Comparison of ENCODE assay signal across 26 cellular contexts in genomic region chr11:15472405-15472799, GRCh38.
DNase-seq lines count a peak whose midpoint lies in the region; ATAC-seq and TF ChIP-seq lines count a peak whose summit lies in the region.
"Had no signal": no experiment of that assay in that cellular context is flagged by ENCODE, and none has a peak within 500 bp of the region (broad histone marks: within the 10 kb centered on the region; RNA-seq: fewer than 3 reads in every experiment).

No MANE protein-coding gene starts in this region.

- POLR2A ChIA-PET in HEK293 (lab: Yijun Ruan, JAX): interaction anchor here (0.6 kb wide), 2 partner anchors 30 to 435 kb away, joined by 3 to 4 read pairs; no protein-coding TSS in a partner anchor

- H3K27ac ChIP-seq in HEK293 (ENCODE audit: extremely low read depth, low read depth, low read length): no peak overlapping the region
- H3K27ac ChIP-seq: gastrocnemius medialis, KMS-11, lower lobe of right lung, PC-9, skin epidermis had no signal

- H3K4me3 ChIP-seq in HEK293 (ENCODE audit: low read depth, low read length) (no peak overlapping the region), epithelial cell of proximal tubule (ENCODE audit: low read depth, low read length) (no peak overlapping the region)
- H3K4me3 ChIP-seq: gastrocnemius medialis, lower lobe of right lung, mucosa of descending colon, PC-9, skin epidermis had no signal

- TF ChIP-seq CTCF in HEK293 (tag by site-specific recombination; IDR thresholded peaks at IDR 0.05) (no peak), epithelial cell of proximal tubule (conservative IDR thresholded peaks at IDR 0.05; ENCODE audit: low read depth, low read length) (no peak)

- no peaks in the 10 kb centered on the region for H3K9me3 ChIP-seq in HEK293 (ENCODE audit: control insufficient read depth, insufficient read depth, low read depth, low read length)
- H3K9me3 ChIP-seq: gastrocnemius medialis, lower lobe of right lung, mucosa of descending colon had no signal

- CTCF ChIA-PET in HEK293 (lab: Yijun Ruan, JAX): no interaction called here

- H3K4me1 ChIP-seq in HEK293 (ENCODE audit: control insufficient read depth, insufficient read depth, low read length): no peaks in the 10 kb centered on the region
- H3K4me1 ChIP-seq: gastrocnemius medialis, lower lobe of right lung had no signal

- DNase-seq in COLO668 (lab: John Stamatoyannopoulos, UW; ENCODE audit: unreplicated experiment): peak; percentile 55
- DNase-seq in epithelial cell of proximal tubule (ENCODE audit: low read depth): peak; percentile 35
- DNase-seq in kidney tubule cell (ENCODE audit: low spot score): peak; percentile 96
- no peak for DNase-seq in HUDEP-2 (lab: John Stamatoyannopoulos, UW; ENCODE audit: unreplicated experiment in 76 of 76)
- no peak for DNase-seq in stimulated activated CD4-positive, alpha-beta T cell treated with anti-CD3 and anti-CD28 coated beads, Interleukin-2, amount 100 ng/mL, for 24 hours
- DNase-seq: activated CD4-positive, alpha-beta T cell treated with anti-CD3 and anti-CD28 coated beads, Interleukin-2, amount 10 ng/mL, durations not matched to agents 7 days and 5 days; activated naive CD8-positive, alpha-beta T cell treated with anti-CD3 and anti-CD28 coated beads, Interleukin-2, amount 50 U/mL, for 24 hours; activated T-cell treated with anti-CD3 and anti-CD28 coated beads, Interleukin-2, amount 50 U/mL, for 48 hours; C1 segment of cervical spinal cord; Calu3; central memory CD4-positive, alpha-beta T cell; DND-41; gastrocnemius medialis; lower lobe of right lung; NCI-H2171 treated with DMSO at 0.1 percent for 48 hours; NCI-H526 treated with DMSO at 0.1 percent for 48 hours; PC-9; SHP77; stimulated activated CD8-positive, alpha-beta memory T cell treated with anti-CD3 and anti-CD28 coated beads, Interleukin-4, amount 100 ng/mL, for 48 hours; stimulated activated naive CD8-positive, alpha-beta T cell treated with anti-CD3 and anti-CD28 coated beads, Interleukin-15, amount 100 ng/mL, for 72 hours; T-helper 9 cell had no signal

- no peak for ATAC-seq in HG02884 (IDR thresholded peaks at IDR 0.05; ENCODE audit: unreplicated experiment)
- ATAC-seq: activated naive CD8-positive, alpha-beta T cell treated with anti-CD3 and anti-CD28 coated beads, Interleukin-2, amount 50 U/mL, for 24 hours; gastrocnemius medialis; stimulated activated naive CD8-positive, alpha-beta T cell treated with anti-CD3 and anti-CD28 coated beads, Interleukin-15, amount 100 ng/mL, for 72 hours had no signal

- H3K36me3 ChIP-seq in HEK293 (ENCODE audit: control insufficient read depth in 2 of 2, insufficient read depth in 1 of 2, low read length in 2 of 2): no peaks in the 10 kb centered on the region
- H3K36me3 ChIP-seq: gastrocnemius medialis, lower lobe of right lung had no signal

TF ChIP-seq in HEK293, 187 proteins besides CTCF, POLR2A, EP300 and RAD21:
- TF ChIP-seq MEIS1 (CRISPR knock-in tag; IDR thresholded peaks at IDR 0.05; ENCODE audit: borderline replicate concordance): no peak
- TF ChIP-seq KLF16 (tag by site-specific recombination; IDR thresholded peaks at IDR 0.05): no peak
- TF ChIP-seq TSHZ1 (tag by site-specific recombination; IDR thresholded peaks at IDR 0.05; ENCODE audit: borderline replicate concordance): peak; percentile 28; the same call in 1 of the 2 replicates
- TF ChIP-seq ZNF341 (tag by site-specific recombination; IDR thresholded peaks at IDR 0.05; ENCODE audit: low read depth): no peak
- no peak for TF ChIP-seq WT1 (tag by site-specific recombination; IDR thresholded peaks at IDR 0.05)
- no peak for TF ChIP-seq ZNF639 (tag by site-specific recombination; IDR thresholded peaks at IDR 0.05)

Comparison
In these comparisons a context has a peak if more than half of its experiments do, and no peak if none do; other contexts are left out.
1. DNase-seq: peak in COLO668 (single experiment), epithelial cell of proximal tubule (single experiment) and kidney tubule cell (single experiment); none in HUDEP-2 (0 of 76) and stimulated activated CD4-positive, alpha-beta T cell treated with anti-CD3 and anti-CD28 coated beads, Interleukin-2, amount 100 ng/mL, for 24 hours (0 of 2).